2 cellular contexts compared by ENCODE assay signal in genomic region chr2:241689306-241689705, GRCh38.
TF ChIP-seq lines count a peak whose summit lies in the region.

No MANE protein-coding gene starts in this region.

TF ChIP-seq in HepG2, 621 proteins besides CTCF, POLR2A, EP300 and RAD21:
- TF ChIP-seq HHEX (CRISPR knock-in tag; IDR thresholded peaks at IDR 0.05) = peak; percentile 28; the same call in 1 of the 2 replicates
- TF ChIP-seq SRF (IDR thresholded peaks at IDR 0.05; ENCODE audit: low read depth, low read length) = no peak
- peak; percentile 38 for TF ChIP-seq RBM22 (optimal IDR thresholded peaks at IDR 0.05; ENCODE audit: low read length)

TF ChIP-seq in WTC11, 78 proteins besides CTCF, POLR2A, EP300 and RAD21:
- TF ChIP-seq ZNF219 (CRISPR knock-in tag; IDR thresholded peaks at IDR 0.05; ENCODE audit: borderline replicate concordance) = no peak
- TF ChIP-seq AR (CRISPR knock-in tag; IDR thresholded peaks at IDR 0.05) = no peak
- no peak for TF ChIP-seq ZBTB43 (CRISPR knock-in tag; IDR thresholded peaks at IDR 0.05)
- TF ChIP-seq SP1 (CRISPR knock-in tag; conservative IDR thresholded peaks at IDR 0.05) = no peak
- no peak for TF ChIP-seq GABPB1 (CRISPR knock-in tag; IDR thresholded peaks at IDR 0.05)
- no peak for TF ChIP-seq SOX15 (CRISPR knock-in tag; IDR thresholded peaks at IDR 0.05)
- no peak for TF ChIP-seq E2F5 (CRISPR knock-in tag; IDR thresholded peaks at IDR 0.05)
- TF ChIP-seq ZNF423 (CRISPR knock-in tag; IDR thresholded peaks at IDR 0.05) = no peak
- TF ChIP-seq ZMAT4 (CRISPR knock-in tag; IDR thresholded peaks at IDR 0.05) = no peak
- TF ChIP-seq FOXP1 (CRISPR knock-in tag; IDR thresholded peaks at IDR 0.05; ENCODE audit: borderline replicate concordance) = no peak
- TF ChIP-seq NFATC4 (CRISPR knock-in tag; IDR thresholded peaks at IDR 0.05) = no peak
- TF ChIP-seq ZNF512 (CRISPR knock-in tag; IDR thresholded peaks at IDR 0.05; ENCODE audit: borderline replicate concordance) = no peak
- no peak for TF ChIP-seq ZNF416 (CRISPR knock-in tag; IDR thresholded peaks at IDR 0.05)
- no peak for TF ChIP-seq HMGA2 (CRISPR knock-in tag; IDR thresholded peaks at IDR 0.05)
- no peak for TF ChIP-seq OVOL2 (CRISPR knock-in tag; IDR thresholded peaks at IDR 0.05; ENCODE audit: borderline replicate concordance)
- TF ChIP-seq SMAD3 (CRISPR knock-in tag; IDR thresholded peaks at IDR 0.05; ENCODE audit: borderline replicate concordance) = no peak
- no peak for TF ChIP-seq CDX4 (CRISPR knock-in tag; IDR thresholded peaks at IDR 0.05; ENCODE audit: borderline replicate concordance)
- TF ChIP-seq E2F4 (CRISPR knock-in tag; IDR thresholded peaks at IDR 0.05; ENCODE audit: borderline replicate concordance, low read depth) = no peak
- TF ChIP-seq MLX (CRISPR knock-in tag; IDR thresholded peaks at IDR 0.05) = no peak
TF ChIP-seq in WTC11: peak in this region for 0.
